In genomic region chr22:24801906-24802504, GRCh38 we compare ENCODE assay signal across 28 cellular contexts. TPM values are rescaled to one million over a fixed set of nuclear protein-coding genes. Genes with fewer than 3 reads are reported as not detected.
DNase-seq lines count a peak whose midpoint lies in the region; ATAC-seq, FAIRE-seq and TF ChIP-seq lines count a peak whose summit lies in the region.
"Had no signal": no experiment of that assay in that cellular context is flagged by ENCODE, and none has a peak within 500 bp of the region (broad histone marks: within the 10 kb centered on the region; RNA-seq: fewer than 3 reads in every experiment).

No MANE protein-coding gene starts in this region.

- H4K8ac ChIP-seq in neuronal stem cell (ENCODE audit: low read depth, low read length): no peak overlapping the region

- FAIRE-seq in GM12891 (lab: Jason Lieb, UNC): peak; percentile 55
- FAIRE-seq: G401.6, GM18507 had no signal

- intact Hi-C loops in activated CD4-positive, alpha-beta memory T cell treated with anti-CD3 and anti-CD28 coated beads for 36 hours (cut with micrococcal nuclease): loop anchor here (10.0 kb wide), 2 partner anchors 247 to 253 kb away; partner anchors contain the start of genes GUCD1 and SNRPD3

- no peaks in the 10 kb centered on the region for H3K27me3 Mint-ChIP-seq in activated T-cell treated with anti-CD3 and anti-CD28 coated beads, Interleukin-2, amount 50 U/mL, for 24 hours
- H3K27me3 Mint-ChIP-seq in activated T-cell treated with anti-CD3 and anti-CD28 coated beads, Interleukin-2, amount 50 U/mL, for 4 hours (ENCODE audit: low read depth): no peaks in the 10 kb centered on the region
- no peaks in the 10 kb centered on the region for H3K27me3 Mint-ChIP-seq in activated CD4-positive, alpha-beta memory T cell treated with anti-CD3 and anti-CD28 coated beads for 36 hours

- no peak overlapping the region for H3K4me3 Mint-ChIP-seq in activated T-cell treated with anti-CD3 and anti-CD28 coated beads, Interleukin-2, amount 50 U/mL, for 24 hours
- H3K4me3 Mint-ChIP-seq in activated T-cell treated with anti-CD3 and anti-CD28 coated beads, Interleukin-2, amount 50 U/mL, for 4 hours: no peak overlapping the region
- no peak overlapping the region for H3K4me3 Mint-ChIP-seq in activated CD4-positive, alpha-beta memory T cell treated with anti-CD3 and anti-CD28 coated beads for 36 hours

- no peak overlapping the region for H4K91ac ChIP-seq in neuronal stem cell (ENCODE audit: low read depth, low read length, poor library complexity)

- no peak overlapping the region for H2BK5ac ChIP-seq in neuronal stem cell (ENCODE audit: low read length)

- H3K4me3 ChIP-seq in neuronal stem cell (ENCODE audit: low read length in 2 of 2): no peak overlapping the region
- H3K4me3 ChIP-seq: left lung, MG63, psoas muscle had no signal

- no peak overlapping the region for H3K27ac ChIP-seq in neuronal stem cell (replicated peaks; ENCODE audit: low read length)
- H3K27ac ChIP-seq: left lung, neutrophil, psoas muscle had no signal

- H3K4me2 ChIP-seq in neuronal stem cell (ENCODE audit: insufficient read depth, low read length, poor library complexity, severe bottlenecking): no peak overlapping the region

- H3K14ac ChIP-seq in neuronal stem cell (ENCODE audit: low read length): no peak overlapping the region

- H3K4me1 Mint-ChIP-seq in activated T-cell treated with anti-CD3 and anti-CD28 coated beads, Interleukin-2, amount 50 U/mL, for 24 hours (ENCODE audit: low read depth): peaks cover 20% of the 10 kb centered on the region
- H3K4me1 Mint-ChIP-seq in activated T-cell treated with anti-CD3 and anti-CD28 coated beads, Interleukin-2, amount 50 U/mL, for 4 hours (ENCODE audit: low read depth): peaks cover 10% of the 10 kb centered on the region
- H3K4me1 Mint-ChIP-seq in activated CD4-positive, alpha-beta memory T cell treated with anti-CD3 and anti-CD28 coated beads for 36 hours (ENCODE audit: low read depth): peaks cover 25% of the 10 kb centered on the region

- H3K27me3 ChIP-seq in neuronal stem cell (ENCODE audit: control insufficient read depth in 3 of 3, insufficient read depth in 3 of 3, low read depth in 1 of 3, low read length in 3 of 3): peaks cover 0 to 14% (median 3%) of the 10 kb centered on the region in 3 experiments
- H3K27me3 ChIP-seq: BE2C, MG63 had no signal

- H3K18ac ChIP-seq in neuronal stem cell (ENCODE audit: low read length): no peak overlapping the region

- H3K36me3 Mint-ChIP-seq in activated T-cell treated with anti-CD3 and anti-CD28 coated beads, Interleukin-2, amount 50 U/mL, for 24 hours (ENCODE audit: low read depth): no peaks in the 10 kb centered on the region
- H3K36me3 Mint-ChIP-seq in activated T-cell treated with anti-CD3 and anti-CD28 coated beads, Interleukin-2, amount 50 U/mL, for 4 hours (ENCODE audit: insufficient read depth): no peaks in the 10 kb centered on the region
- H3K36me3 Mint-ChIP-seq in activated CD4-positive, alpha-beta memory T cell treated with anti-CD3 and anti-CD28 coated beads for 36 hours: no peaks in the 10 kb centered on the region

- peak overlapping the region; percentile 67 for H3K27ac Mint-ChIP-seq in activated T-cell treated with anti-CD3 and anti-CD28 coated beads, Interleukin-2, amount 50 U/mL, for 24 hours
- peak overlapping the region; percentile 40 for H3K27ac Mint-ChIP-seq in activated CD4-positive, alpha-beta memory T cell treated with anti-CD3 and anti-CD28 coated beads for 36 hours

- H3K4ac ChIP-seq in neuronal stem cell (ENCODE audit: low read length): no peak overlapping the region

- no peaks in the 10 kb centered on the region for H3K36me3 ChIP-seq in neuronal stem cell (replicated peaks in 1 of 2; ENCODE audit: control insufficient read depth in 2 of 2, insufficient read depth in 2 of 2, low read length in 2 of 2)
- H3K36me3 ChIP-seq: BE2C, left lung, MG63, neutrophil had no signal

- no peak overlapping the region for H3K9ac ChIP-seq in neuronal stem cell (ENCODE audit: low read depth, low read length, poor library complexity)

- no peaks in the 10 kb centered on the region for H3K79me1 ChIP-seq in neuronal stem cell (ENCODE audit: low read depth, low read length)

- TF ChIP-seq POLR2A in GM12891 (IDR thresholded peaks at IDR 0.05; ENCODE audit: low read depth, low read length): no peak

- CTCF ChIA-PET in activated CD4-positive, alpha-beta memory T cell treated with anti-CD3 and anti-CD28 coated beads for 36 hours (lab: Charles Lee): interaction anchor here (0.7 to 3.8 kb wide), 14 partner anchors 9 to 264 kb away, joined by 3 to 33 read pairs (median 7); no protein-coding TSS in a partner anchor

- no CpG with 5 or more reads among the region's 7 CpGs for WGBS in neuronal stem cell (ENCODE audit: extremely low coverage in 2 of 2, insufficient read length in 2 of 2, insufficient replicate concordance in 1 of 2), 2 donors

- no peaks in the 10 kb centered on the region for H3K9me3 ChIP-seq in neuronal stem cell (replicated peaks in 1 of 2; ENCODE audit: control insufficient read depth in 2 of 2, insufficient read depth in 1 of 2, low read depth in 1 of 2, low read length in 2 of 2)
- H3K9me3 ChIP-seq: BE2C, left lung, MG63, neutrophil, psoas muscle had no signal

- POLR2A ChIA-PET in activated CD4-positive, alpha-beta memory T cell treated with anti-CD3 and anti-CD28 coated beads for 36 hours (lab: Charles Lee): no interaction called here

- H2BK15ac ChIP-seq in neuronal stem cell (ENCODE audit: low read length): no peak overlapping the region

- DNase-seq in activated T-cell treated with anti-CD3 and anti-CD28 coated beads, Interleukin-2, amount 50 U/mL, for 24 hours: no peak
- no peak for DNase-seq in activated T-cell treated with anti-CD3 and anti-CD28 coated beads, Interleukin-2, amount 50 U/mL, for 4 hours
- DNase-seq in GM12891 (ENCODE audit: insufficient read length, low spot score): no peak
- DNase-seq in activated CD4-positive, alpha-beta memory T cell treated with anti-CD3 and anti-CD28 coated beads for 36 hours: peak; percentile 66
- DNase-seq in pons (ENCODE audit: low spot score): peak; percentile 38
- DNase-seq in DMS 273 (lab: John Stamatoyannopoulos, UW; ENCODE audit: unreplicated experiment): no peak
- no peak for DNase-seq in neuronal stem cell (ENCODE audit: low spot score)
- DNase-seq: activated CD4-positive, CD25-positive, alpha-beta regulatory T cell treated with anti-CD3 and anti-CD28 coated beads, Interleukin-2, amount 50 U/mL, for 72 hours; activated gamma-delta T cell; amniotic stem cell; BE2C; H7; KBM-7; left lung; mesendoderm; MG63; NCI-H2029 treated with DMSO at 0.1 percent for 48 hours; NCI-H2227 treated with DMSO at 0.1 percent for 48 hours; psoas muscle; trophoblast cell had no signal

- no peaks in the 10 kb centered on the region for H3K9me3 Mint-ChIP-seq in activated T-cell treated with anti-CD3 and anti-CD28 coated beads, Interleukin-2, amount 50 U/mL, for 24 hours
- H3K9me3 Mint-ChIP-seq in activated T-cell treated with anti-CD3 and anti-CD28 coated beads, Interleukin-2, amount 50 U/mL, for 4 hours: no peaks in the 10 kb centered on the region
- H3K9me3 Mint-ChIP-seq in activated CD4-positive, alpha-beta memory T cell treated with anti-CD3 and anti-CD28 coated beads for 36 hours: no peaks in the 10 kb centered on the region

- H2BK12ac ChIP-seq in neuronal stem cell (ENCODE audit: low read length): no peak overlapping the region

- no peak overlapping the region for H2AK5ac ChIP-seq in neuronal stem cell (ENCODE audit: low read depth, low read length)

- no peak overlapping the region for H2BK120ac ChIP-seq in neuronal stem cell (ENCODE audit: low read depth, low read length)

- peaks cover 0 to 3% of the 10 kb centered on the region in 2 donors for H3K4me1 ChIP-seq in neuronal stem cell (ENCODE audit: control insufficient read depth in 2 of 2, insufficient read depth in 1 of 2, low read depth in 1 of 2, low read length in 2 of 2)
- H3K4me1 ChIP-seq: BE2C, psoas muscle had no signal

- H3K23ac ChIP-seq in neuronal stem cell (ENCODE audit: low read depth, low read length, poor library complexity): no peak overlapping the region

- ATAC-seq in activated T-cell treated with anti-CD3 and anti-CD28 coated beads, Interleukin-2, amount 50 U/mL, for 4 hours: no peak
- no peak for ATAC-seq in HG02798 (IDR thresholded peaks at IDR 0.05; ENCODE audit: poor library complexity, unreplicated experiment)
- ATAC-seq: left lung, psoas muscle had no signal

- H2AFZ ChIP-seq in neuronal stem cell (ENCODE audit: low read length): no peak overlapping the region

TF ChIP-seq in GM12891, 5 proteins besides CTCF, POLR2A, EP300 and RAD21:
- TF ChIP-seq POLR2AphosphoS5 (IDR thresholded peaks at IDR 0.05; ENCODE audit: low read depth, low read length) (no peak), SPI1 (IDR thresholded peaks at IDR 0.05; ENCODE audit: low read depth, low read length) (no peak), POU2F2 (IDR thresholded peaks at IDR 0.05; ENCODE audit: low read depth, low read length) (no peak), PAX5 (IDR thresholded peaks at IDR 0.05; ENCODE audit: insufficient read depth, low read length, severe bottlenecking) (no peak), TAF1 (IDR thresholded peaks at IDR 0.05; ENCODE audit: low read depth, low read length) (no peak)

RNA-seq across cellular contexts. Expression of gene SGSM1, which starts 4.0 kb away (rescaled TPM):
- under 1 TPM; 0.03 to 0.98 (median 0.05) TPM for total RNA-seq in activated T-cell treated with anti-CD3 and anti-CD28 coated beads, Interleukin-2, amount 50 U/mL, for 4 hours
- not detected for polyA plus RNA-seq in GM12891 (2012; ENCODE audit: low read depth, missing spikeins)
- under 1 TPM; 0.29 to 0.38 TPM for total RNA-seq in activated CD4-positive, alpha-beta memory T cell treated with anti-CD3 and anti-CD28 coated beads for 36 hours
- polyA plus RNA-seq in neuronal stem cell (2013, experiment 1 of 2): 2.0 TPM
- polyA plus RNA-seq in neuronal stem cell (2013, experiment 2 of 2): 1.6 TPM
- total RNA-seq: RPMI7951 had no signal

RNA-seq across cellular contexts. Expression of gene PIWIL3, which starts 27.5 kb away (rescaled TPM):
- not detected for total RNA-seq in activated T-cell treated with anti-CD3 and anti-CD28 coated beads, Interleukin-2, amount 50 U/mL, for 4 hours
- polyA plus RNA-seq in GM12891 (2012; ENCODE audit: low read depth, missing spikeins): not detected
- total RNA-seq in activated CD4-positive, alpha-beta memory T cell treated with anti-CD3 and anti-CD28 coated beads for 36 hours: not detected
- polyA plus RNA-seq in neuronal stem cell (2013, experiment 1 of 2): not detected
- not detected for polyA plus RNA-seq in neuronal stem cell (2013, experiment 2 of 2)
- total RNA-seq: HT-29, left lung, psoas muscle, RPMI7951, SK-MEL-5, subcutaneous adipose tissue had no signal
- polyA plus RNA-seq: psoas muscle had no signal

Comparison
In these comparisons a context has a peak if more than half of its experiments do, and no peak if none do; other contexts are left out.
1. DNase-seq: peak in activated CD4-positive, alpha-beta memory T cell treated with anti-CD3 and anti-CD28 coated beads for 36 hours (single experiment) and pons (single experiment); none in activated T-cell treated with anti-CD3 and anti-CD28 coated beads, Interleukin-2, amount 50 U/mL, for 24 hours (single experiment), activated T-cell treated with anti-CD3 and anti-CD28 coated beads, Interleukin-2, amount 50 U/mL, for 4 hours (single experiment), GM12891 (single experiment), DMS 273 (single experiment) and neuronal stem cell (single experiment).